8 cellular contexts compared by ENCODE assay signal in the genomic region with DNA sequence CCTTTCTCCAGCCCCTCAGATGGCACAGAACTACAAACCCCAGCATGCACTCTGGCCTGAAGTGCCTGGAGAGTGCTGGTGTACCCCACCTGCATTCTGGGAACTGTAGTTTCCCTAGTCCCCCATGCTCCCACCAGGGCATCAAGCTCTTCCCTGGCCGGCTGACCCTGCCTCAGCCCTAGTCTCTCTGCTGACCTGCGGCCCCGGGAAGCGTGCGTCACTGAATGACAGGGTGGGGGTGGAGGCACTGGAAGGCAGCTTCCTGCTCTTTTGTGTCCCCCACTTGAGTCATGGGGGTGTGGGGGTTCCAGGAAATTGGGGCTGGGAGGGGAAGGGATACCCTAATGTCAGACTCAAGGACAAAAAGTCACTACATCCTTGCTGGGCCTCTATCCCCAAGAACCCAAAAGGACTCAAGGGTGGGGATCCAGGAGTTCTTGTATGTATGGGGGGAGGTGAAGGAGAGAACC. TPM values are rescaled to one million over a fixed set of nuclear protein-coding genes. Genes with fewer than 3 reads are reported as not detected.
A peak's percentile ranks its signal among the peaks of the same experiment; 100 is the strongest.
DNase-seq lines count a peak whose midpoint lies in the region; ATAC-seq and TF ChIP-seq lines count a peak whose summit lies in the region.

No MANE protein-coding gene starts in this region.

- peak overlapping the region in 3 of 4 donors; percentile 53 to 64 (median 54) for H3K27ac ChIP-seq in gastroesophageal sphincter
- H3K27ac ChIP-seq in trophoblast cell (ENCODE audit: low read depth, low read length): no peak overlapping the region
- H3K27ac ChIP-seq in tibial nerve: peak overlapping the region in 1 of 4 donors; percentile 52

- ATAC-seq in activated T-cell treated with anti-CD3 and anti-CD28 coated beads, Interleukin-2, amount 50 U/mL, for 72 hours (replicated peaks in 1 of 2): peak; percentile 39 to 50
- peak; percentile 57 for ATAC-seq in gastroesophageal sphincter
- ATAC-seq in stimulated activated naive B cell treated with anti-CD40 and anti-IgM and Interleukin-4, amounts not matched to agents 10 μg/mL and 1 μg/mL and 100 μg/mL, for 72 hours (replicated peaks): peak; percentile 68 to 73

- H2AK5ac ChIP-seq in trophoblast cell (ENCODE audit: low read length): no peak overlapping the region

- no peak overlapping the region for H2AFZ ChIP-seq in trophoblast cell (ENCODE audit: insufficient read depth, low read length, poor library complexity)

- H3K4me3 ChIP-seq in gastroesophageal sphincter (no peak overlapping the region), trophoblast cell (ENCODE audit: low read depth, low read length) (no peak overlapping the region), tibial nerve (no peak overlapping the region)

- H4K91ac ChIP-seq in trophoblast cell (ENCODE audit: low read depth, low read length): no peak overlapping the region

- no peak overlapping the region for H2BK12ac ChIP-seq in trophoblast cell (ENCODE audit: low read length)

- no peak overlapping the region for H3K18ac ChIP-seq in trophoblast cell (ENCODE audit: low read length)

- H3K36me3 ChIP-seq in gastroesophageal sphincter: no peaks in the 10 kb centered on the region
- no peaks in the 10 kb centered on the region for H3K36me3 ChIP-seq in trophoblast cell (ENCODE audit: control insufficient read depth in 1 of 2, insufficient read depth in 2 of 2, low read length in 2 of 2)
- H3K36me3 ChIP-seq in tibial nerve: no peaks in the 10 kb centered on the region

- no peak overlapping the region for H3K4ac ChIP-seq in trophoblast cell (ENCODE audit: low read depth, low read length)

- H4K12ac ChIP-seq in trophoblast cell (ENCODE audit: low read depth, low read length): no peak overlapping the region

- H3K4me3 Mint-ChIP-seq in activated T-cell treated with anti-CD3 and anti-CD28 coated beads, Interleukin-2, amount 50 U/mL, for 72 hours: no peak overlapping the region
- H3K4me3 Mint-ChIP-seq in stimulated activated naive B cell treated with anti-CD40 and anti-IgM and Interleukin-4, amounts not matched to agents 10 μg/mL and 1 μg/mL and 100 μg/mL, for 72 hours: no peak overlapping the region

- no peak for DNase-seq in activated T-cell treated with anti-CD3 and anti-CD28 coated beads, Interleukin-2, amount 50 U/mL, for 72 hours
- DNase-seq in activated T-cell treated with anti-CD3 and anti-CD28 coated beads, Interleukin-2, amount 50 U/mL, for 48 hours: no peak
- DNase-seq in NCI-H526 treated with DMSO at 0.1 percent for 48 hours (lab: John Stamatoyannopoulos, UW): peak; percentile 23
- no peak for DNase-seq in stimulated activated naive B cell treated with anti-CD40 and anti-IgM and Interleukin-4, amounts not matched to agents 10 μg/mL and 1 μg/mL and 100 μg/mL, for 72 hours
- no peak for DNase-seq in trophoblast cell
- no peak for DNase-seq in AG08396 (ENCODE audit: low spot score)
- no peak for DNase-seq in tibial nerve (ENCODE audit: low spot score in 2 of 2)

- TF ChIP-seq CTCF in gastroesophageal sphincter (IDR thresholded peaks at IDR 0.05) (no peak), tibial nerve (IDR thresholded peaks at IDR 0.05) (no peak)

- whole genome bisulfite sequencing in gastroesophageal sphincter (ENCODE audit: low coverage in 1 of 2), 2 donors: 0% methylated on average over 1 of the region's 5 CpGs; no CpG with 5 or more reads in 1 of the 2 donors
- WGBS in trophoblast cell (ENCODE audit: extremely low coverage, insufficient coverage, insufficient read length): no CpG with 5 or more reads among the region's 5 CpGs
- WGBS in tibial nerve, 2 donors: 30 to 37% methylated on average over 5 of the region's 5 CpGs

- H2BK120ac ChIP-seq in trophoblast cell (ENCODE audit: insufficient read depth, low read length, poor library complexity): no peak overlapping the region

- no peak overlapping the region for H3K4me2 ChIP-seq in trophoblast cell (ENCODE audit: low read length)

- no peaks in the 10 kb centered on the region for H3K79me1 ChIP-seq in trophoblast cell (ENCODE audit: low read length)

- TF ChIP-seq POLR2A in gastroesophageal sphincter (IDR thresholded peaks at IDR 0.05) (no peak), tibial nerve (IDR thresholded peaks at IDR 0.05) (no peak)

- peaks cover 6% of the 10 kb centered on the region for H3K27me3 Mint-ChIP-seq in activated T-cell treated with anti-CD3 and anti-CD28 coated beads, Interleukin-2, amount 50 U/mL, for 72 hours (ENCODE audit: low read depth)
- peaks cover 58 to 64% of the 10 kb centered on the region in 2 donors for H3K27me3 Mint-ChIP-seq in stimulated activated naive B cell treated with anti-CD40 and anti-IgM and Interleukin-4, amounts not matched to agents 10 μg/mL and 1 μg/mL and 100 μg/mL, for 72 hours

- peaks cover 8 to 12% of the 10 kb centered on the region in 2 donors for H3K9me3 Mint-ChIP-seq in activated T-cell treated with anti-CD3 and anti-CD28 coated beads, Interleukin-2, amount 50 U/mL, for 72 hours
- H3K9me3 Mint-ChIP-seq in stimulated activated naive B cell treated with anti-CD40 and anti-IgM and Interleukin-4, amounts not matched to agents 10 μg/mL and 1 μg/mL and 100 μg/mL, for 72 hours: peaks cover 9 to 12% of the 10 kb centered on the region in 2 donors

- no peak overlapping the region for H3K9ac ChIP-seq in trophoblast cell (ENCODE audit: low read length)

- no peak overlapping the region for H3K27ac Mint-ChIP-seq in activated T-cell treated with anti-CD3 and anti-CD28 coated beads, Interleukin-2, amount 50 U/mL, for 72 hours
- no peak overlapping the region for H3K27ac Mint-ChIP-seq in stimulated activated naive B cell treated with anti-CD40 and anti-IgM and Interleukin-4, amounts not matched to agents 10 μg/mL and 1 μg/mL and 100 μg/mL, for 72 hours

- H3K9me3 ChIP-seq in gastroesophageal sphincter (peaks cover 0 to 15% (median 0%) of the 10 kb centered on the region in 3 donors), trophoblast cell (ENCODE audit: insufficient read depth, low read depth, low read length) (peaks cover 16% of the 10 kb centered on the region), tibial nerve (peaks cover 0 to 5% (median 0%) of the 10 kb centered on the region in 4 donors)

- no peak overlapping the region for H2BK5ac ChIP-seq in trophoblast cell (ENCODE audit: low read depth, low read length, poor library complexity)

- H3K4me1 Mint-ChIP-seq in activated T-cell treated with anti-CD3 and anti-CD28 coated beads, Interleukin-2, amount 50 U/mL, for 72 hours (ENCODE audit: low read depth): peaks cover 21% of the 10 kb centered on the region
- peaks cover 8 to 20% of the 10 kb centered on the region in 2 donors for H3K4me1 Mint-ChIP-seq in stimulated activated naive B cell treated with anti-CD40 and anti-IgM and Interleukin-4, amounts not matched to agents 10 μg/mL and 1 μg/mL and 100 μg/mL, for 72 hours

- H3K27me3 ChIP-seq in gastroesophageal sphincter (peaks cover 16% of the 10 kb centered on the region), trophoblast cell (ENCODE audit: insufficient read depth, low read length) (no peaks in the 10 kb centered on the region), tibial nerve (peaks cover 0 to 38% of the 10 kb centered on the region in 2 donors)

- H3K14ac ChIP-seq in trophoblast cell (ENCODE audit: low read length): no peak overlapping the region

- H3K23ac ChIP-seq in trophoblast cell (ENCODE audit: low read length): no peak overlapping the region

- peaks cover 10 to 13% of the 10 kb centered on the region in 2 donors for H3K36me3 Mint-ChIP-seq in activated T-cell treated with anti-CD3 and anti-CD28 coated beads, Interleukin-2, amount 50 U/mL, for 72 hours (ENCODE audit: insufficient read depth in 2 of 2)
- peaks cover 5 to 11% of the 10 kb centered on the region in 2 donors for H3K36me3 Mint-ChIP-seq in stimulated activated naive B cell treated with anti-CD40 and anti-IgM and Interleukin-4, amounts not matched to agents 10 μg/mL and 1 μg/mL and 100 μg/mL, for 72 hours

- H3K79me2 ChIP-seq in trophoblast cell (ENCODE audit: control insufficient read depth, insufficient read depth, low read length, poor library complexity): no peaks in the 10 kb centered on the region

- TF ChIP-seq EP300 in gastroesophageal sphincter (IDR thresholded peaks at IDR 0.05): no peak
- TF ChIP-seq EP300 in tibial nerve (IDR thresholded peaks at IDR 0.05): no peak

- no peak overlapping the region for H4K8ac ChIP-seq in trophoblast cell (ENCODE audit: low read depth, low read length)

- H3K4me1 ChIP-seq in gastroesophageal sphincter (peaks cover 0 to 29% (median 7%) of the 10 kb centered on the region in 3 donors), trophoblast cell (ENCODE audit: control insufficient read depth in 1 of 2, insufficient read depth in 2 of 2, low read length in 2 of 2) (no peaks in the 10 kb centered on the region), tibial nerve (peaks cover 0 to 29% (median 4%) of the 10 kb centered on the region in 4 donors)

RNA-seq across cellular contexts. Expression of a gene that starts 2.1 kb away (rescaled TPM):
- total RNA-seq in activated T-cell treated with anti-CD3 and anti-CD28 coated beads, Interleukin-2, amount 50 U/mL, for 72 hours: 1 to 10 TPM; 6.8 to 8.1 TPM
- 10 to 100 TPM in 2 of 4 donors, 1 to 10 TPM in 2; 6.8 to 29.4 (median 13.5) TPM for total RNA-seq in gastroesophageal sphincter
- polyA plus RNA-seq in trophoblast cell (2013): 3.1 and 3.4 TPM in 2 replicates
- total RNA-seq in tibial nerve: 10 to 100 TPM; 20.3 to 38.1 (median 23.8) TPM

RNA-seq across cellular contexts. Expression of a gene that starts 14.7 kb away (rescaled TPM):
- total RNA-seq in activated T-cell treated with anti-CD3 and anti-CD28 coated beads, Interleukin-2, amount 50 U/mL, for 72 hours: under 1 TPM; 0.72 to 0.77 TPM
- total RNA-seq in gastroesophageal sphincter (10 to 100 TPM; 26.6 to 63.8 (median 36.3) TPM), tibial nerve (1 to 10 TPM; 1.5 to 9.0 (median 2.4) TPM)
- 1.4 and 1.5 TPM in 2 replicates for polyA plus RNA-seq in trophoblast cell (2013)

RNA-seq across cellular contexts. Expression of a gene that starts 31.4 kb away (rescaled TPM):
- total RNA-seq in activated T-cell treated with anti-CD3 and anti-CD28 coated beads, Interleukin-2, amount 50 U/mL, for 72 hours: 10 to 100 TPM in 1 of 2 donors, 1 to 10 TPM in 1; 9.0 to 10.1 TPM
- total RNA-seq in gastroesophageal sphincter (under 1 TPM in 2 of 4 donors, not detected in 2; 0.15 to 0.31 TPM), tibial nerve (not detected)
- 27.9 and 32.3 TPM in 2 replicates for polyA plus RNA-seq in trophoblast cell (2013)

RNA-seq across cellular contexts. Expression of a gene that starts 35.4 kb away (rescaled TPM):
- 10 to 100 TPM; 46.6 to 49.6 TPM for total RNA-seq in activated T-cell treated with anti-CD3 and anti-CD28 coated beads, Interleukin-2, amount 50 U/mL, for 72 hours
- total RNA-seq in gastroesophageal sphincter (10 to 100 TPM; 13.2 to 33.0 (median 18.8) TPM), tibial nerve (10 to 100 TPM; 21.0 to 49.0 (median 31.6) TPM)
- 21.2 and 23.5 TPM in 2 replicates for polyA plus RNA-seq in trophoblast cell (2013)

RNA-seq across cellular contexts. Expression of a gene that starts 55.5 kb away (rescaled TPM):
- total RNA-seq in activated T-cell treated with anti-CD3 and anti-CD28 coated beads, Interleukin-2, amount 50 U/mL, for 72 hours: 10 to 100 TPM; 14.4 to 15.7 TPM
- total RNA-seq in gastroesophageal sphincter (1 to 10 TPM in 3 of 4 donors, not detected in 1; 1.7 to 3.1 (median 2.1) TPM), tibial nerve (1 to 10 TPM; 1.7 to 6.0 (median 4.0) TPM)
- 7.7 and 7.9 TPM in 2 replicates for polyA plus RNA-seq in trophoblast cell (2013)

Comparison
In these comparisons a context has a peak if more than half of its experiments do, and no peak if none do; other contexts are left out.
1. RNA of a gene that starts 31.4 kb away (total RNA-seq): 9.0 to 10.1 TPM in activated T-cell treated with anti-CD3 and anti-CD28 coated beads, Interleukin-2, amount 50 U/mL, for 72 hours; 0.15 to 0.31 TPM in gastroesophageal sphincter and not detected in tibial nerve; every median in the first group is over 4 times any median in the second.
2. Peak in every context shown above with its lines, with median percentiles within 50 percentile points of each other: ATAC-seq.